In the genomic region with DNA sequence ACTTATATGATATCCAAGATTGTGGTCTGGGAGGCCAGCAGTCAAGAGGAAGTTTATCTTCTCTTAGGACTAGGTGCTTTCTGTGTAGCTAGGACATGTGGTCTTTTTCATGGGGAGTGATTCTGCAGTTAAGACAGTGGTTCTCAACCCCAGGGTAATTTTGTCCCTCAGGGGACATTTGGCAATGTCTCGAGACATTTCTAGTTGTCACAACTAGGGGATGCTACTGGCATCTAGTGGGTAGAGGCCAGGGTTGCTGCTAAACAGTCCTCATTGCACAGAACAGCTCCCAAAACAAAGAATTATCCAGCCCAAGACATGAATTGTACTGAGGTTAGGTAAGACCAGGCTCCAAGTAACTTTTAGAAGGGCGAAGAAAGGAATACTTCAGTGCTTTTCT, we compare ENCODE assay signal across 16 cellular contexts. TPM values are rescaled to one million over a fixed set of nuclear protein-coding genes. Genes with fewer than 3 reads are reported as not detected.
DNase-seq lines count a peak whose midpoint lies in the region; ATAC-seq, FAIRE-seq and TF ChIP-seq lines count a peak whose summit lies in the region.
"Had no signal": no experiment of that assay in that cellular context is flagged by ENCODE, and none has a peak within 500 bp of the region (broad histone marks: within the 10 kb centered on the region; RNA-seq: fewer than 3 reads in every experiment).

No MANE protein-coding gene starts in this region.

- no peaks in the 10 kb centered on the region for H3K27me3 ChIP-seq in GM06990 (replicated peaks; ENCODE audit: control insufficient read depth, insufficient read depth, low read length)
- H3K27me3 ChIP-seq: esophagus muscularis mucosa, stomach had no signal

- H3K36me3 ChIP-seq in GM06990 (ENCODE audit: control insufficient read depth, insufficient read depth, low read length) = no peaks in the 10 kb centered on the region
- H3K36me3 ChIP-seq in kidney (ENCODE audit: control insufficient read depth in 1 of 2, insufficient read depth in 2 of 2, low read length in 2 of 2) = no peaks in the 10 kb centered on the region
- H3K36me3 ChIP-seq: esophagus muscularis mucosa, stomach had no signal

- H3K27ac ChIP-seq in A549 = no peak overlapping the region
- no peak overlapping the region for H3K27ac ChIP-seq in kidney (ENCODE audit: low read depth in 2 of 2, low read length in 2 of 2)
- H3K27ac ChIP-seq: esophagus muscularis mucosa, stomach had no signal

- POLR2A ChIA-PET in A549 (lab: Yijun Ruan, JAX) = interaction anchor here (0.5 kb wide), 1 partner anchor 71 kb away, joined by 5 read pairs; no protein-coding TSS in a partner anchor

- H3K4me1 ChIP-seq in A549 (peaks cover 7% of the 10 kb centered on the region; the same call in 1 of the 3 replicates), kidney (ENCODE audit: control insufficient read depth in 1 of 2, insufficient read depth in 1 of 2, low read depth in 1 of 2, low read length in 2 of 2) (peaks cover 0 to 5% of the 10 kb centered on the region in 2 donors)
- H3K4me1 ChIP-seq: esophagus muscularis mucosa, stomach had no signal

- FAIRE-seq in A549 (lab: Jason Lieb, UNC) (no peak), kidney (lab: Jason Lieb, UNC) (no peak)
- FAIRE-seq: bronchial epithelial cell, GM18507, islet of Langerhans had no signal

- H3K4me2 ChIP-seq in A549 = no peak overlapping the region

- peak; percentile 47 to 66 for TF ChIP-seq RAD21 in A549 (conservative IDR thresholded peaks at IDR 0.05 in 1 of 2, IDR thresholded peaks at IDR 0.05 in 1 of 2)

- intact Hi-C loops in kidney (cut with DNase I) = no loop called here

- ATAC-seq in A549 = peak; percentile 82 to 86; a peak in 5 of 6 replicates
- ATAC-seq in activated naive CD4-positive, alpha-beta T cell treated with anti-CD3 and anti-CD28 coated beads, Interleukin-2, amount 50 U/mL, for 72 hours = no peak
- ATAC-seq in GM18867 (IDR thresholded peaks at IDR 0.05; ENCODE audit: unreplicated experiment) = no peak

- no peaks in the 10 kb centered on the region for H3K36me3 Mint-ChIP-seq in activated naive CD4-positive, alpha-beta T cell treated with anti-CD3 and anti-CD28 coated beads, Interleukin-2, amount 50 U/mL, for 72 hours

- H3K9ac ChIP-seq in kidney (ENCODE audit: low read length in 2 of 2) = no peak overlapping the region

- CTCF ChIA-PET in A549 (lab: Yijun Ruan, JAX) = interaction anchor here (0.7 to 1.8 kb wide), 6 partner anchors 10 to 376 kb away, joined by 3 to 7 read pairs (median 3); no protein-coding TSS in a partner anchor

- WGBS in A549 (ENCODE audit: missing lambda C conversion rate) = 60% methylated on average over 2 of the region's 2 CpGs

- TF ChIP-seq CTCF in A549 (IDR thresholded peaks at IDR 0.05) = peak; percentile 23; the same call in 2 of the 3 replicates
- peak; percentile 40 for TF ChIP-seq CTCF in GM06990 (IDR thresholded peaks at IDR 0.05; ENCODE audit: insufficient read depth, low read length, poor library complexity, severe bottlenecking)
- TF ChIP-seq CTCF in cardiac fibroblast (IDR thresholded peaks at IDR 0.05; ENCODE audit: low read depth, low read length) = peak; percentile 10
- no peak for TF ChIP-seq CTCF in kidney (IDR thresholded peaks at IDR 0.05; ENCODE audit: borderline replicate concordance, extremely low read depth, insufficient read depth)

- DNase-seq in A549 (ENCODE audit: low read depth in 1 of 2, low spot score in 1 of 2) (peak; percentile 10 to 57), GM06990 (ENCODE audit: extremely low read depth, insufficient read length) (no peak), NCI-H460 (ENCODE audit: extremely low read depth, low read depth) (peak; percentile 39), cardiac fibroblast (ENCODE audit: low read depth in 2 of 2) (no peak), kidney (no peak), NCI-H1694 (lab: John Stamatoyannopoulos, UW) (no peak)
- no peak for DNase-seq in activated naive CD4-positive, alpha-beta T cell treated with anti-CD3 and anti-CD28 coated beads, Interleukin-2, amount 50 U/mL, for 72 hours (ENCODE audit: low spot score in 2 of 2)
- DNase-seq: CD4-positive, alpha-beta T cell; NCI-H774; stomach had no signal

- H3K27ac Mint-ChIP-seq in activated naive CD4-positive, alpha-beta T cell treated with anti-CD3 and anti-CD28 coated beads, Interleukin-2, amount 50 U/mL, for 72 hours = no peak overlapping the region
- H3K27ac Mint-ChIP-seq: activated T-helper 1 cell treated with anti-CD3 and anti-CD28 coated beads, Interleukin-12 subunit alpha, Interleukin-12 subunit beta, Interleukin-2, Interleukin-4 antibody, amounts not matched to agents 30 ng/mL and 10 ng/mL and 1 ng/mL, durations not matched to agents 14 hours and 24 hours and 36 hours; CD4-positive, alpha-beta T cell had no signal

- no peaks in the 10 kb centered on the region for H3K9me3 Mint-ChIP-seq in activated naive CD4-positive, alpha-beta T cell treated with anti-CD3 and anti-CD28 coated beads, Interleukin-2, amount 50 U/mL, for 72 hours
- H3K9me3 Mint-ChIP-seq: activated T-helper 1 cell treated with anti-CD3 and anti-CD28 coated beads, Interleukin-12 subunit alpha, Interleukin-12 subunit beta, Interleukin-2, Interleukin-4 antibody, amounts not matched to agents 30 ng/mL and 10 ng/mL and 1 ng/mL, durations not matched to agents 14 hours and 24 hours and 36 hours; CD4-positive, alpha-beta T cell had no signal

- H3K9me3 ChIP-seq in A549 (no peaks in the 10 kb centered on the region), kidney (ENCODE audit: control insufficient read depth in 1 of 2, low read length in 2 of 2) (no peaks in the 10 kb centered on the region)
- H3K9me3 ChIP-seq: esophagus muscularis mucosa, stomach had no signal

- no peak for TF ChIP-seq POLR2A in A549 (IDR thresholded peaks at IDR 0.05; ENCODE audit: low read length)

- no peak for TF ChIP-seq EP300 in A549 (IDR thresholded peaks at IDR 0.05)

- H3K4me3 ChIP-seq in A549 (no peak overlapping the region), GM06990 (replicated peaks; ENCODE audit: low read depth, low read length) (no peak overlapping the region), cardiac fibroblast (replicated peaks in 1 of 2; ENCODE audit: low read depth in 2 of 2, low read length in 2 of 2) (no peak overlapping the region), kidney (ENCODE audit: low read length in 2 of 2) (no peak overlapping the region)
- H3K4me3 ChIP-seq: esophagus muscularis mucosa, stomach had no signal

TF ChIP-seq in A549, 52 proteins besides CTCF, POLR2A, EP300 and RAD21 (continues in another document):
- TF ChIP-seq HOXB13 (CRISPR knock-in tag; IDR thresholded peaks at IDR 0.05; ENCODE audit: low read depth) (no peak), FOXS1 (CRISPR knock-in tag; IDR thresholded peaks at IDR 0.05) (no peak), CHD4 (IDR thresholded peaks at IDR 0.05; ENCODE audit: borderline replicate concordance) (no peak)
- TF ChIP-seq, protein P1, sequence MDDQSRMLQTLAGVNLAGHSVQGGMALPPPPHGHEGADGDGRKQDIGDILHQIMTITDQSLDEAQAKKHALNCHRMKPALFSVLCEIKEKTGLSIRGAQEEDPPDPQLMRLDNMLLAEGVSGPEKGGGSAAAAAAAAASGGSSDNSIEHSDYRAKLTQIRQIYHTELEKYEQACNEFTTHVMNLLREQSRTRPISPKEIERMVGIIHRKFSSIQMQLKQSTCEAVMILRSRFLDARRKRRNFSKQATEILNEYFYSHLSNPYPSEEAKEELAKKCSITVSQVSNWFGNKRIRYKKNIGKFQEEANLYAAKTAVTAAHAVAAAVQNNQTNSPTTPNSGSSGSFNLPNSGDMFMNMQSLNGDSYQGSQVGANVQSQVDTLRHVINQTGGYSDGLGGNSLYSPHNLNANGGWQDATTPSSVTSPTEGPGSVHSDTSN (IDR thresholded peaks at IDR 0.05) = no peak

RNA-seq across cellular contexts. Expression of a gene that starts 20.0 kb away (rescaled TPM):
- 7.7 and 8.8 TPM in 2 replicates for polyA plus RNA-seq in A549 (2011; rRNA removed)
- polyA plus RNA-seq in A549 (2012; cell fraction: cytosol; rRNA removed) = 3.7 and 4.7 TPM in 2 replicates
- polyA plus RNA-seq in A549 (2012; cell fraction: nucleus; rRNA removed) = 4.2 and 6.4 TPM in 2 replicates
- 3.5 to 4.1 TPM (median 4.1 TPM) in 3 replicates for polyA plus RNA-seq in A549 (2017; fragmentation: RNase III; extraction: RNeasy Plus Mini Kit Qiagen cat#74134 plus additional on column Dnase treatment)
- 3.8 and 4.4 TPM in 2 replicates for polyA minus RNA-seq in A549 (2011; rRNA and poly(A)+ RNA removed)
- total RNA-seq in NCI-H460 (2014; rRNA removed; shearing (Covaris generic)) = 15.6 and 21.6 TPM in 2 replicates
- polyA plus RNA-seq in NCI-H460 (2014; cell fraction: nucleus; rRNA removed) = 7.3 and 15.2 TPM in 2 replicates
- 1.2 TPM for total RNA-seq in kidney
- polyA plus RNA-seq in kidney (ENCODE audit: insufficient read depth, low read depth, low replicate concordance) = 5.9 TPM
- total RNA-seq in activated naive CD4-positive, alpha-beta T cell treated with anti-CD3 and anti-CD28 coated beads, Interleukin-2, amount 50 U/mL, for 72 hours = under 1 TPM; 0.32 to 0.99 TPM
- total RNA-seq: bronchial epithelial cell, stomach had no signal

RNA-seq across cellular contexts. Expression of a gene that starts 20.7 kb away (rescaled TPM):
- polyA plus RNA-seq in A549 (2011; rRNA removed) (0.37 and 0.41 TPM in 2 replicates), A549 (2017; fragmentation: RNase III; extraction: RNeasy Plus Mini Kit Qiagen cat#74134 plus additional on column Dnase treatment) (0.18 to 0.28 TPM (median 0.24 TPM) in 3 replicates), kidney (ENCODE audit: insufficient read depth, low read depth, low replicate concordance) (not detected)
- polyA plus RNA-seq in A549 (2012; cell fraction: cytosol; rRNA removed) = 0.07 and 0.08 TPM in 2 replicates
- polyA plus RNA-seq in A549 (2012; cell fraction: nucleus; rRNA removed) = 0.04 and 0.06 TPM in 2 replicates
- 0.12 and 0.19 TPM in 2 replicates for polyA minus RNA-seq in A549 (2011; rRNA and poly(A)+ RNA removed)
- total RNA-seq in NCI-H460 (2014; rRNA removed; shearing (Covaris generic)) = 0.89 and 0.92 TPM in 2 replicates
- polyA plus RNA-seq in NCI-H460 (2014; cell fraction: nucleus; rRNA removed) = 0.42 and 0.79 TPM in 2 replicates
- total RNA-seq in kidney = 0.31 TPM
- under 1 TPM; 0.16 to 0.57 TPM for total RNA-seq in activated naive CD4-positive, alpha-beta T cell treated with anti-CD3 and anti-CD28 coated beads, Interleukin-2, amount 50 U/mL, for 72 hours
- total RNA-seq: activated T-helper 1 cell treated with anti-CD3 and anti-CD28 coated beads, Interleukin-12 subunit alpha, Interleukin-12 subunit beta, Interleukin-2, Interleukin-4 antibody, amounts not matched to agents 30 ng/mL and 10 ng/mL and 1 ng/mL, durations not matched to agents 14 hours and 24 hours and 36 hours; bronchial epithelial cell; stomach had no signal
- polyA plus RNA-seq: stomach had no signal

RNA-seq across cellular contexts. Expression of a gene that starts 33.0 kb away (rescaled TPM):
- 0.43 and 0.50 TPM in 2 replicates for polyA plus RNA-seq in A549 (2011; rRNA removed)
- polyA plus RNA-seq in A549 (2012; cell fraction: cytosol; rRNA removed) = 0.07 and 0.13 TPM in 2 replicates
- polyA plus RNA-seq in A549 (2012; cell fraction: nucleus; rRNA removed) = 0.44 and 0.52 TPM in 2 replicates
- 0.22 to 0.40 TPM (median 0.33 TPM) in 3 replicates for polyA plus RNA-seq in A549 (2017; fragmentation: RNase III; extraction: RNeasy Plus Mini Kit Qiagen cat#74134 plus additional on column Dnase treatment)
- polyA minus RNA-seq in A549 (2011; rRNA and poly(A)+ RNA removed) = 1.2 and 2.9 TPM in 2 replicates
- total RNA-seq in NCI-H460 (2014; rRNA removed; shearing (Covaris generic)) = 2.9 and 4.3 TPM in 2 replicates
- 0.97 and 1.5 TPM in 2 replicates for polyA plus RNA-seq in NCI-H460 (2014; cell fraction: nucleus; rRNA removed)
- 0.88 TPM for total RNA-seq in kidney
- not detected for polyA plus RNA-seq in kidney (ENCODE audit: insufficient read depth, low read depth, low replicate concordance)
- total RNA-seq in activated naive CD4-positive, alpha-beta T cell treated with anti-CD3 and anti-CD28 coated beads, Interleukin-2, amount 50 U/mL, for 72 hours = 1 to 10 TPM in 1 of 2 donors, under 1 TPM in 1; 0.39 to 1.2 TPM

Comparison
In these comparisons a context has a peak if more than half of its experiments do, and no peak if none do; other contexts are left out.
1. ATAC-seq: peak in A549 (2 of 2); none in activated naive CD4-positive, alpha-beta T cell treated with anti-CD3 and anti-CD28 coated beads, Interleukin-2, amount 50 U/mL, for 72 hours (0 of 2) and GM18867 (single experiment).
2. DNase-seq: peak in A549 (2 of 2) and NCI-H460 (single experiment); none in GM06990 (single experiment), cardiac fibroblast (0 of 2), kidney (single experiment), activated naive CD4-positive, alpha-beta T cell treated with anti-CD3 and anti-CD28 coated beads, Interleukin-2, amount 50 U/mL, for 72 hours (0 of 2) and NCI-H1694 (single experiment).